8 cellular contexts compared by ENCODE assay signal in genomic region chr16:89687092-89687940, GRCh38. TPM values are rescaled to one million over a fixed set of nuclear protein-coding genes. Genes with fewer than 3 reads are reported as not detected.
DNase-seq lines count a peak whose midpoint lies in the region; ATAC-seq and TF ChIP-seq lines count a peak whose summit lies in the region.

No MANE protein-coding gene starts in this region.

- H3K4me3 Mint-ChIP-seq in T-helper 2 cell treated with Interferon-gamma antibody and Interleukin-4, amounts not matched to agents 5 μg/mL and 100 μg/mL, for 36 hours, result peak overlapping the region; percentile 88

- DNase-seq in EH (ENCODE audit: low read depth) (peak; percentile 67), fibroblast of villous mesenchyme (ENCODE audit: low read depth) (peak; percentile 46), omental fat pad (ENCODE audit: low spot score) (no peak), ecto neural progenitor cell (ENCODE audit: low spot score) (no peak), NCI-H226 (no peak)
- DNase-seq in T-helper 2 cell treated with Interferon-gamma antibody and Interleukin-4, amounts not matched to agents 5 μg/mL and 100 μg/mL, for 36 hours (ENCODE audit: low spot score), result no peak

- TF ChIP-seq CTCF in fibroblast of villous mesenchyme (IDR thresholded peaks at IDR 0.05; ENCODE audit: insufficient read depth, low read depth, low read length) (no peak), omental fat pad (IDR thresholded peaks at IDR 0.05) (no peak)

- peaks cover 31% of the 10 kb centered on the region for H3K36me3 Mint-ChIP-seq in T-helper 2 cell treated with Interferon-gamma antibody and Interleukin-4, amounts not matched to agents 5 μg/mL and 100 μg/mL, for 36 hours (ENCODE audit: low read depth)

- peaks cover 9% of the 10 kb centered on the region for H3K4me1 Mint-ChIP-seq in T-helper 2 cell treated with Interferon-gamma antibody and Interleukin-4, amounts not matched to agents 5 μg/mL and 100 μg/mL, for 36 hours (ENCODE audit: low read depth)

- ATAC-seq in GM19372 (IDR thresholded peaks at IDR 0.05; ENCODE audit: low read depth, unreplicated experiment) (peak; percentile 35), HG03378 (IDR thresholded peaks at IDR 0.05; ENCODE audit: unreplicated experiment) (peak; percentile 18), omental fat pad (ENCODE audit: low FRiP score) (peak; percentile 25)

- peak overlapping the region; percentile 72 for H3K27ac Mint-ChIP-seq in T-helper 2 cell treated with Interferon-gamma antibody and Interleukin-4, amounts not matched to agents 5 μg/mL and 100 μg/mL, for 36 hours

- no peaks in the 10 kb centered on the region for H3K27me3 Mint-ChIP-seq in T-helper 2 cell treated with Interferon-gamma antibody and Interleukin-4, amounts not matched to agents 5 μg/mL and 100 μg/mL, for 36 hours (ENCODE audit: low read depth)

- peak overlapping the region; percentile 87 for H3K4me3 ChIP-seq in fibroblast of villous mesenchyme (ENCODE audit: low read depth, low read length)

- no peaks in the 10 kb centered on the region for H3K9me3 Mint-ChIP-seq in T-helper 2 cell treated with Interferon-gamma antibody and Interleukin-4, amounts not matched to agents 5 μg/mL and 100 μg/mL, for 36 hours

RNA-seq across cellular contexts. Expression of gene CDK10, which starts 0.8 kb away (rescaled TPM):
- total RNA-seq in fibroblast of villous mesenchyme (35.8 and 51.0 TPM in 2 replicates), omental fat pad (10 to 100 TPM; 32.1 to 46.8 (median 38.3) TPM)

RNA-seq across cellular contexts. Expression of gene SPATA2L, which starts 14.2 kb away (rescaled TPM):
- total RNA-seq in fibroblast of villous mesenchyme, result 9.5 and 12.6 TPM in 2 replicates
- 10 to 100 TPM in 2 of 4 donors, 1 to 10 TPM in 2; 8.1 to 28.0 (median 17.3) TPM for total RNA-seq in omental fat pad

RNA-seq across cellular contexts. Expression of gene SPATA33, which starts 29.7 kb away (rescaled TPM):
- 3.5 and 3.9 TPM in 2 replicates for total RNA-seq in fibroblast of villous mesenchyme
- 1 to 10 TPM; 1.8 to 7.1 (median 4.3) TPM for total RNA-seq in omental fat pad

RNA-seq across cellular contexts. Expression of gene CHMP1A, which starts 29.8 kb away (rescaled TPM):
- total RNA-seq in fibroblast of villous mesenchyme, result 102 and 114 TPM in 2 replicates
- total RNA-seq in omental fat pad, result 10 to 100 TPM; 45.7 to 78.1 (median 67.7) TPM

RNA-seq across cellular contexts. Expression of gene VPS9D1, which starts 33.4 kb away (rescaled TPM):
- total RNA-seq in fibroblast of villous mesenchyme (9.9 and 11.0 TPM in 2 replicates), omental fat pad (1 to 10 TPM; 5.8 to 9.5 (median 7.8) TPM)

Comparison
In these comparisons a context has a peak if more than half of its experiments do, and no peak if none do; other contexts are left out.
1. DNase-seq: peak in EH (single experiment) and fibroblast of villous mesenchyme (single experiment); none in T-helper 2 cell treated with Interferon-gamma antibody and Interleukin-4, amounts not matched to agents 5 μg/mL and 100 μg/mL, for 36 hours (single experiment), omental fat pad (single experiment), ecto neural progenitor cell (single experiment) and NCI-H226 (single experiment).
2. Peak in every context shown above with its lines, with median percentiles within 50 percentile points of each other: ATAC-seq.